8 cellular contexts compared by ENCODE assay signal in the genomic region with DNA sequence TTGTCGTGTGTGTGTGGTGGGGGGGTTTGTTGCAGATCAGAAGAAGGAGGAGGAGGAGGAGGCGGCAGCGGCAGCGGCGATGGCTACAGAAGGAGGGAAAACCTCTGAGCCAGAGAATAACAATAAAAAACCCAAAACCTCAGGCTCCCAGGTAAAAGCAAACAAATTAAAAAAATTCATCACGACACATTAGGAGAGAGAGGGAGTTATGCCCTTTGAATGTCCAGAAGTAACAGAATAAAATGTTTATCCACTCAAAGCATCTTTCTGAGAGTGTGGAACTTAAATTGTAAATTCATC. TPM values are rescaled to one million over a fixed set of nuclear protein-coding genes. Genes with fewer than 3 reads are reported as not detected.
DNase-seq lines count a peak whose midpoint lies in the region; ATAC-seq and TF ChIP-seq lines count a peak whose summit lies in the region.

No MANE protein-coding gene starts in this region.

- TF ChIP-seq POLR2A in gastrocnemius medialis (IDR thresholded peaks at IDR 0.05): no peak

- no peak for DNase-seq in GM12865 (ENCODE audit: low read depth)
- no peak for DNase-seq in fibroblast of villous mesenchyme (ENCODE audit: low read depth)
- DNase-seq in gastrocnemius medialis: no peak
- DNase-seq in NCI-H748 treated with DMSO at 0.1 percent for 48 hours (lab: John Stamatoyannopoulos, UW): no peak
- DNase-seq in DMS 273 (lab: John Stamatoyannopoulos, UW; ENCODE audit: unreplicated experiment): no peak
- DNase-seq in SHP77 treated with DMSO at 0.1 percent for 48 hours (lab: John Stamatoyannopoulos, UW): no peak

- H3K9me3 ChIP-seq in gastrocnemius medialis: no peaks in the 10 kb centered on the region

- TF ChIP-seq CTCF in GM12865 (IDR thresholded peaks at IDR 0.05; ENCODE audit: insufficient read depth, low read depth, low read length, missing control alignments) (no peak), VCaP (conservative IDR thresholded peaks at IDR 0.05) (no peak), fibroblast of villous mesenchyme (IDR thresholded peaks at IDR 0.05; ENCODE audit: insufficient read depth, low read depth, low read length) (no peak), gastrocnemius medialis (IDR thresholded peaks at IDR 0.05 in 4 of 5, conservative IDR thresholded peaks at IDR 0.05 in 1 of 5) (no peak)

- H3K27ac ChIP-seq in VCaP (peak overlapping the region; percentile 82), gastrocnemius medialis (peak overlapping the region; percentile 92 to 100 (median 100))

- no peaks in the 10 kb centered on the region for H3K27me3 ChIP-seq in gastrocnemius medialis

- in situ Hi-C loops in gastrocnemius medialis (cut with MboI; ENCODE audit: low sequenced_read_pairs in 4 of 4): no loop called here

- H3K36me3 ChIP-seq in gastrocnemius medialis: peaks cover 0 to 5% of the 10 kb centered on the region in 2 donors

- H3K4me1 ChIP-seq in gastrocnemius medialis: peaks cover 47 to 50% of the 10 kb centered on the region in 2 donors

- H3K4me3 ChIP-seq in GM12865 (ENCODE audit: low read depth, low read length): peak overlapping the region; percentile 93
- H3K4me3 ChIP-seq in fibroblast of villous mesenchyme (ENCODE audit: low read depth, low read length): peak overlapping the region; percentile 76
- peak overlapping the region; percentile 84 to 96 (median 88) for H3K4me3 ChIP-seq in gastrocnemius medialis

- ATAC-seq in gastrocnemius medialis (no peak), HG03442 (IDR thresholded peaks at IDR 0.05; ENCODE audit: unreplicated experiment) (no peak)

- intact Hi-C loops in gastrocnemius medialis (cut with DNase I; ENCODE audit: low total_unique reads): loop anchor here (5.0 kb wide), 1 partner anchor 1754 kb away; a partner anchor contains a TSS

RNA-seq across cellular contexts. Expression of a gene that starts 0.7 kb away (rescaled TPM):
- total RNA-seq in fibroblast of villous mesenchyme: 2.6 and 3.9 TPM in 2 replicates
- 10 to 100 TPM in 1 of 4 donors, 1 to 10 TPM in 3; 8.0 to 13.9 (median 9.5) TPM for total RNA-seq in gastrocnemius medialis
